ENCODE assay signal across 8 cellular contexts in the genomic region with DNA sequence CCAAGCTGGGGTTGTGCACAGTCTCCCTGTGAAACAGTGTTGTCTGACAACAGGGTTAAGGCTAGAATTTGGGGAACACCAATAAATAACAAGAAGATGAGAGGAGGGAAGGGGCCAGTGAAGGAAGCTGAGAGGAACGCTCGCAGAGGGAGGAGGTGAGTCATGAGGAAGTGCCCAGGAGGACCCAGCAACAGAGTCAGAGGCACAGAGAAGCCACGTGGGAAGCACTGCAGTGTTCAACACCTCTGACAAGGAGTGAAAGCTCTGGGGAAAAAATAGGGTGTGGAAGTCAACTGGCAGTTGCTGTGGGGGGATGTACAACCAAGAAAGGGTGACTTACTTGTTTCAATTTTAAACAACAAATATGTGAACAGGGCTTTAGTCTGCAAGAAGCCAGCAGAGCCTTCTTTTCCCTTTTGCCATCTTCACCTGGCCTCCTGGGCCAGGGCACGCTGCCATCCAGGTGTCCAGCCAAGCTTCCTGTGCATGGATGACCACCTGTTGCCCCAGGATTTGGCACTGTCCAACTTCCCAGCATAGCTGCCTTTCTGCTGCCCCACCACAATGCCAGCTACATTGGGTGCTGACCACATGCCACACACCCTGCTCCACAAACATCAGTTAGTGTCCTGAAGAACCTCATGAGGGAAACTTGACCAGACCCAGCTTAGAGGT.
DNase-seq lines count a peak whose midpoint lies in the region; FAIRE-seq and TF ChIP-seq lines count a peak whose summit lies in the region.

No MANE protein-coding gene starts in this region.

- H3K36me3 Mint-ChIP-seq in Calu3 (ENCODE audit: insufficient read depth, unreplicated experiment): peaks cover 17% of the 10 kb centered on the region

- CTCF ChIA-PET in Calu3 (lab: Charles Lee) (no interaction called here), OCI-LY7 (lab: Charles Lee; ENCODE audit: unreplicated experiment) (no interaction called here)

- H4K20me1 ChIP-seq in OCI-LY7 (ENCODE audit: insufficient read depth, low read length): no peaks in the 10 kb centered on the region

- peaks cover 10% of the 10 kb centered on the region for H3K4me1 ChIP-seq in OCI-LY7 (ENCODE audit: insufficient read depth, low read length, poor library complexity, severe bottlenecking)

- no peak overlapping the region for H3K4me2 ChIP-seq in OCI-LY7 (ENCODE audit: low read length)

- no peak for TF ChIP-seq POLR2A in H54 (IDR thresholded peaks at IDR 0.05; ENCODE audit: low read depth, low read length)

- intact Hi-C loops in Calu3 (cut with micrococcal nuclease; ENCODE audit: unreplicated experiment) (no loop called here), OCI-LY7 (cut with micrococcal nuclease; ENCODE audit: unreplicated experiment) (no loop called here)

- no TSS peak for BruUV-seq in Calu3 (replicated peaks; lab: Mats Ljungman, UMichigan)
- BruUV-seq in OCI-LY7 (replicated peaks; lab: Mats Ljungman, UMichigan): no TSS peak

- peak overlapping the region; percentile 38 for H3K27ac Mint-ChIP-seq in Calu3 (ENCODE audit: unreplicated experiment)

- DNase-seq in Calu3 (peak; percentile 66), H54 (ENCODE audit: insufficient read length, low spot score) (peak; percentile 75), OCI-LY7 (ENCODE audit: low spot score) (peak; percentile 2), hepatic stellate cell (ENCODE audit: low spot score) (peak; percentile 83), NCI-H2227 (lab: John Stamatoyannopoulos, UW; ENCODE audit: unreplicated experiment) (no peak), D721Med (ENCODE audit: insufficient read length, low spot score) (no peak)
- peak; percentile 75 to 78 for DNase-seq in activated T-cell treated with anti-CD3 and anti-CD28 coated beads, Interleukin-2, amount 50 U/mL, for 48 hours
- peak; percentile 75 for DNase-seq in stimulated activated CD8-positive, alpha-beta memory T cell treated with anti-CD3 and anti-CD28 coated beads, Interleukin-4, amount 100 ng/mL, for 48 hours

- no peak overlapping the region for H3K27ac ChIP-seq in OCI-LY7 (ENCODE audit: low read depth, low read length, poor library complexity, severe bottlenecking)

- no peak overlapping the region for H3K4me3 ChIP-seq in OCI-LY7 (ENCODE audit: low read depth, low read length, poor library complexity, severe bottlenecking)

- TF ChIP-seq CTCF in Calu3 (IDR thresholded peaks at IDR 0.05; ENCODE audit: unreplicated experiment) (no peak), OCI-LY7 (conservative IDR thresholded peaks at IDR 0.05; ENCODE audit: low read length) (no peak), D721Med (IDR thresholded peaks at IDR 0.05; ENCODE audit: insufficient read depth, missing control alignments) (no peak)

- H3K27me3 Mint-ChIP-seq in Calu3 (ENCODE audit: unreplicated experiment): no peaks in the 10 kb centered on the region

- no peaks in the 10 kb centered on the region for H3K9me3 ChIP-seq in OCI-LY7 (ENCODE audit: low read length)

- no peak overlapping the region for H3K4me3 Mint-ChIP-seq in Calu3 (ENCODE audit: low read depth, unreplicated experiment)

- H3K9me2 ChIP-seq in OCI-LY7 (ENCODE audit: insufficient read depth, low read length): no peaks in the 10 kb centered on the region

- H3K4me1 Mint-ChIP-seq in Calu3 (ENCODE audit: low read depth, unreplicated experiment): peaks cover 51% of the 10 kb centered on the region

- H3K79me2 ChIP-seq in OCI-LY7 (ENCODE audit: insufficient read depth, low read depth, low read length): no peaks in the 10 kb centered on the region

- no peaks in the 10 kb centered on the region for H3K9me3 Mint-ChIP-seq in Calu3 (ENCODE audit: low read depth, unreplicated experiment)

- POLR2A ChIA-PET in OCI-LY7 (lab: Charles Lee): interaction anchor here (1.4 kb wide), 1 partner anchor 48 kb away, joined by 3 read pairs; no protein-coding TSS in a partner anchor

- no peak for FAIRE-seq in H54 (lab: Jason Lieb, UNC)
- no peak for FAIRE-seq in D721Med (lab: Jason Lieb, UNC)

- H3K36me3 ChIP-seq in OCI-LY7 (ENCODE audit: insufficient read depth, low read length): no peaks in the 10 kb centered on the region

- H2AFZ ChIP-seq in OCI-LY7 (ENCODE audit: low read length): no peak overlapping the region

Comparison
In these comparisons a context has a peak if more than half of its experiments do, and no peak if none do; other contexts are left out.
1. DNase-seq: peak in Calu3 (single experiment), H54 (single experiment), OCI-LY7 (single experiment), activated T-cell treated with anti-CD3 and anti-CD28 coated beads, Interleukin-2, amount 50 U/mL, for 48 hours (2 of 2), hepatic stellate cell (single experiment) and stimulated activated CD8-positive, alpha-beta memory T cell treated with anti-CD3 and anti-CD28 coated beads, Interleukin-4, amount 100 ng/mL, for 48 hours (single experiment); none in NCI-H2227 (single experiment) and D721Med (single experiment).